Comparison of ENCODE assay signal across 12 cellular contexts in genomic region chr10:3787001-3787400, GRCh38. TPM values are rescaled to one million over a fixed set of nuclear protein-coding genes. Genes with fewer than 3 reads are reported as not detected.
A peak's percentile ranks its signal among the peaks of the same experiment; 100 is the strongest.
DNase-seq lines count a peak whose midpoint lies in the region; ATAC-seq and TF ChIP-seq lines count a peak whose summit lies in the region.
"Had no signal": no experiment of that assay in that cellular context is flagged by ENCODE, and none has a peak within 500 bp of the region (broad histone marks: within the 10 kb centered on the region; RNA-seq: fewer than 3 reads in every experiment).

No MANE protein-coding gene starts in this region.

- H3K4me1 ChIP-seq in Caco-2 (peaks cover 31% of the 10 kb centered on the region), RWPE2 (ENCODE audit: insufficient read depth, poor library complexity, severe bottlenecking) (peaks cover 9% of the 10 kb centered on the region), trophoblast cell (ENCODE audit: control insufficient read depth in 1 of 2, insufficient read depth in 2 of 2, low read length in 2 of 2) (peaks cover 6 to 10% of the 10 kb centered on the region in 2 experiments), ascending aorta (peaks cover 0 to 4% of the 10 kb centered on the region in 2 donors)

- H4K91ac ChIP-seq in trophoblast cell (ENCODE audit: low read depth, low read length), result no peak overlapping the region

- H3K18ac ChIP-seq in trophoblast cell (ENCODE audit: low read length), result no peak overlapping the region

- H3K27me3 Mint-ChIP-seq in Caco-2 (ENCODE audit: insufficient read depth, unreplicated experiment), result no peaks in the 10 kb centered on the region

- H3K27me3 ChIP-seq in Caco-2 (replicated peaks; ENCODE audit: control insufficient read depth, insufficient read depth, low read length), result no peaks in the 10 kb centered on the region
- H3K27me3 ChIP-seq in RWPE2 (ENCODE audit: insufficient read depth, poor library complexity, severe bottlenecking), result no peaks in the 10 kb centered on the region
- H3K27me3 ChIP-seq in trophoblast cell (ENCODE audit: insufficient read depth, low read length), result no peaks in the 10 kb centered on the region
- H3K27me3 ChIP-seq in ascending aorta, result no peaks in the 10 kb centered on the region

- no peak overlapping the region for H2BK12ac ChIP-seq in trophoblast cell (ENCODE audit: low read length)

- H3K79me1 ChIP-seq in trophoblast cell (ENCODE audit: low read length), result peaks cover 36% of the 10 kb centered on the region

- H3K4me3 Mint-ChIP-seq in Caco-2 (ENCODE audit: unreplicated experiment), result peak overlapping the region; percentile 91

- no CpG with 5 or more reads among the region's 3 CpGs for WGBS in trophoblast cell (ENCODE audit: extremely low coverage, insufficient coverage, insufficient read length)

- H2BK120ac ChIP-seq in trophoblast cell (ENCODE audit: insufficient read depth, low read length, poor library complexity), result no peak overlapping the region

- no peak for DNase-seq in Caco-2
- no peak for DNase-seq in RWPE2 (ENCODE audit: low spot score)
- no peak for DNase-seq in epithelial cell of prostate (ENCODE audit: low read depth, low spot score)
- peak in 1 of 2 donors; percentile 65 for DNase-seq in trophoblast cell
- DNase-seq in glomerular visceral epithelial cell (ENCODE audit: extremely low spot score), result no peak
- DNase-seq in ascending aorta (ENCODE audit: low spot score in 2 of 2), result no peak
- DNase-seq in GM19238 (ENCODE audit: insufficient read length, low spot score), result no peak
- no peak for DNase-seq in posterior cingulate gyrus
- DNase-seq: activated CD4-positive, CD25-positive, alpha-beta regulatory T cell treated with anti-CD3 and anti-CD28 coated beads, Interleukin-2, amount 50 U/mL, for 72 hours; KG1; left colon; NK-92 treated with Interleukin-12 subunit alpha and Interleukin-12 subunit beta, amount 100 ng/mL, for 24 hours had no signal

- H2BK5ac ChIP-seq in trophoblast cell (ENCODE audit: low read depth, low read length, poor library complexity), result peak overlapping the region; percentile 39

- CTCF ChIA-PET in Caco-2 (lab: Charles Lee), result no interaction called here

- no TSS peak for BruUV-seq in Caco-2 (replicated peaks; lab: Mats Ljungman, UMichigan)

- H2AFZ ChIP-seq in trophoblast cell (ENCODE audit: insufficient read depth, low read length, poor library complexity), result no peak overlapping the region

- H3K9ac ChIP-seq in trophoblast cell (ENCODE audit: low read length), result no peak overlapping the region

- H3K14ac ChIP-seq in trophoblast cell (ENCODE audit: low read length), result no peak overlapping the region

- H3K36me3 ChIP-seq in Caco-2 (ENCODE audit: control insufficient read depth, insufficient read depth, low read length) (no peaks in the 10 kb centered on the region; the same call in 1 of the 2 replicates), RWPE2 (ENCODE audit: low read depth) (peaks cover 29% of the 10 kb centered on the region), trophoblast cell (ENCODE audit: control insufficient read depth in 1 of 2, insufficient read depth in 2 of 2, low read length in 2 of 2) (peaks cover 5 to 10% of the 10 kb centered on the region in 2 experiments), ascending aorta (peaks cover under 1 to 19% of the 10 kb centered on the region in 2 donors)

- H3K36me3 Mint-ChIP-seq in Caco-2 (ENCODE audit: insufficient read depth, unreplicated experiment), result peaks cover 48% of the 10 kb centered on the region

- H3K9me3 ChIP-seq in Caco-2 (peaks cover 4% of the 10 kb centered on the region; the same call in 1 of the 2 replicates), RWPE2 (ENCODE audit: severe bottlenecking) (peaks cover 2% of the 10 kb centered on the region), trophoblast cell (ENCODE audit: insufficient read depth, low read depth, low read length) (peaks cover 4% of the 10 kb centered on the region), ascending aorta (peaks cover 0 to 6% of the 10 kb centered on the region in 2 donors)

- H4K8ac ChIP-seq in trophoblast cell (ENCODE audit: low read depth, low read length), result no peak overlapping the region

- ATAC-seq in RWPE2 (ENCODE audit: low read depth), result no peak
- ATAC-seq: left colon had no signal

- H3K79me2 ChIP-seq in trophoblast cell (ENCODE audit: control insufficient read depth, insufficient read depth, low read length, poor library complexity), result peaks cover 26% of the 10 kb centered on the region

- no peak overlapping the region for H4K12ac ChIP-seq in trophoblast cell (ENCODE audit: low read depth, low read length)

- no peak overlapping the region for H3K4ac ChIP-seq in trophoblast cell (ENCODE audit: low read depth, low read length)

- H3K4me3 ChIP-seq in Caco-2 (ENCODE audit: low read depth, low read length) (no peak overlapping the region), RWPE2 (ENCODE audit: severe bottlenecking) (no peak overlapping the region), trophoblast cell (ENCODE audit: low read depth, low read length) (no peak overlapping the region), ascending aorta (no peak overlapping the region)

- H3K4me1 Mint-ChIP-seq in Caco-2 (ENCODE audit: low read depth, unreplicated experiment), result peaks cover 31% of the 10 kb centered on the region

- TF ChIP-seq CTCF in Caco-2 (IDR thresholded peaks at IDR 0.05; ENCODE audit: insufficient read depth in 1 of 2, low read depth in 1 of 2, low read length in 1 of 2, severe bottlenecking in 1 of 2, unreplicated experiment in 1 of 2) (no peak), RWPE2 (IDR thresholded peaks at IDR 0.05; ENCODE audit: poor library complexity, severe bottlenecking) (no peak), ascending aorta (IDR thresholded peaks at IDR 0.05) (no peak)

- POLR2A ChIA-PET in Caco-2 (lab: Charles Lee), result no interaction called here

- peaks cover 23% of the 10 kb centered on the region for H3K9me3 Mint-ChIP-seq in Caco-2 (ENCODE audit: unreplicated experiment)

- no peak overlapping the region for H3K23ac ChIP-seq in trophoblast cell (ENCODE audit: low read length)

- H3K4me2 ChIP-seq in trophoblast cell (ENCODE audit: low read length), result no peak overlapping the region

- intact Hi-C loops in Caco-2 (cut with micrococcal nuclease; ENCODE audit: unreplicated experiment), result loop anchor here (5.0 to 10.0 kb wide), 2 partner anchors 302 to 590 kb away; no protein-coding TSS in a partner anchor
- intact Hi-C loops in ascending aorta (cut with DNase I), result loop anchor here (5.0 kb wide), 1 partner anchor 555 kb away; no protein-coding TSS in a partner anchor
- intact Hi-C loops in posterior cingulate gyrus (cut with DNase I), result loop anchor here (10.0 kb wide), 3 partner anchors 312 to 868 kb away; no protein-coding TSS in a partner anchor

- peak overlapping the region; percentile 98 for H3K27ac Mint-ChIP-seq in Caco-2 (ENCODE audit: unreplicated experiment)

- H2AK5ac ChIP-seq in trophoblast cell (ENCODE audit: low read length), result no peak overlapping the region

- H3K27ac ChIP-seq in RWPE2 (ENCODE audit: poor library complexity, severe bottlenecking) (peak overlapping the region; percentile 99), epithelial cell of prostate (peak overlapping the region; percentile 100), trophoblast cell (ENCODE audit: low read depth, low read length) (peak overlapping the region; percentile 83), ascending aorta (peak overlapping the region in 1 of 2 donors; percentile 100)

RNA-seq across cellular contexts. Expression of gene KLF6, which starts 2.0 kb away (rescaled TPM):
- 78.5 and 84.5 TPM in 2 replicates for total RNA-seq in Caco-2 (2022)
- 113 TPM in 2 replicates for polyA plus RNA-seq in trophoblast cell (2013)
- total RNA-seq in ascending aorta, result 144 TPM
